Comparison of ENCODE assay signal across 11 cellular contexts in the genomic region with DNA sequence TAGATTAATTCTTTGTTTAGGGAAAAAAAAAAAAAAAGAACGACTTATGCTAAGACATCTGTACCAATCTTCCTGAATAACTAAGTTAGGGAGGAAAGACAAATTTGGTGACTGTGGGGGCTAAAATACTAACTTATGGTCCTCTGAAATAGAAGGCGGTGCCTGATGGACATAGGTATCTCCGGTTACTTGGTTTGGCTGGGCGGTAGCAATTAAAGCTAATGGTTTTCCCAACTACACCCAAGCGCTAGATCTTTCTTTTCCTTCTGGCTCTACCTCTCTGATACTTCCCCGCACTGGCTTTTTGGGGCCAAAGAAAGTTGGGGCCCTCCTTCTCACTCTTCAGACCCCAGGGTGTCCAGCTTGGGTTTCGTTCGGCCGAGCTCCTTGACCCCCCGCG. TPM values are rescaled to one million over a fixed set of nuclear protein-coding genes. Genes with fewer than 3 reads are reported as not detected.
A peak's percentile ranks its signal among the peaks of the same experiment; 100 is the strongest.
DNase-seq lines count a peak whose midpoint lies in the region; ATAC-seq and TF ChIP-seq lines count a peak whose summit lies in the region.
"Had no signal": no experiment of that assay in that cellular context is flagged by ENCODE, and none has a peak within 500 bp of the region (broad histone marks: within the 10 kb centered on the region; RNA-seq: fewer than 3 reads in every experiment).

No MANE protein-coding gene starts in this region.

- H3K4me3 Mint-ChIP-seq in brain, result peak overlapping the region; percentile 54 to 78 (median 69)

- TF ChIP-seq CTCF in brain (conservative IDR thresholded peaks at IDR 0.05) (no peak), sigmoid colon (IDR thresholded peaks at IDR 0.05) (no peak), omental fat pad (IDR thresholded peaks at IDR 0.05) (no peak)

- intact Hi-C loops in sigmoid colon (cut with DNase I), result loop anchor here (2.0 to 5.0 kb wide), 4 partner anchors 115 to 322 kb away; partner anchors contain the start of gene FAM8A1

- ATAC-seq in omental fat pad (ENCODE audit: low FRiP score) (no peak), HG03135 (IDR thresholded peaks at IDR 0.05; ENCODE audit: unreplicated experiment) (no peak), HG03280 (IDR thresholded peaks at IDR 0.05; ENCODE audit: unreplicated experiment) (no peak)

- TF ChIP-seq EP300 in sigmoid colon (IDR thresholded peaks at IDR 0.05), result no peak

- H3K4me1 Mint-ChIP-seq in brain, result peaks cover 57% of the 10 kb centered on the region

- H3K27me3 Mint-ChIP-seq in brain, result peaks cover 43% of the 10 kb centered on the region

- DNase-seq in ELR (ENCODE audit: low read depth), result peak; percentile 16
- DNase-seq in sigmoid colon, result no peak
- no peak for DNase-seq in omental fat pad (ENCODE audit: low spot score)
- no peak for DNase-seq in NCI-H345 treated with DMSO at 0.1 percent for 48 hours (lab: John Stamatoyannopoulos, UW; ENCODE audit: unreplicated experiment)
- DNase-seq: DMS 273 treated with DMSO at 0.1 percent for 48 hours, NCI-H524 treated with DMSO at 0.1 percent for 48 hours had no signal

- H3K27me3 ChIP-seq in iPS-18a (ENCODE audit: control insufficient read depth, insufficient read depth, low read length) (peaks cover 73% of the 10 kb centered on the region), sigmoid colon (no peaks in the 10 kb centered on the region)

- WGBS in sigmoid colon, 2 donors, result 65 to 85% methylated on average over 11 of the region's 11 CpGs

- TF ChIP-seq POLR2A in sigmoid colon (IDR thresholded peaks at IDR 0.05), result no peak

- no peaks in the 10 kb centered on the region for H3K9me3 Mint-ChIP-seq in brain

- H3K4me3 ChIP-seq in iPS-18a (ENCODE audit: low read length) (peak overlapping the region; percentile 54), sigmoid colon (peak overlapping the region; percentile 80 to 93 (median 89))

- H3K4me1 ChIP-seq in iPS-18a (ENCODE audit: control insufficient read depth, low read depth, low read length) (peaks cover 4% of the 10 kb centered on the region), sigmoid colon (peaks cover 0 to 71% (median 34%) of the 10 kb centered on the region in 4 donors)

- H3K27ac Mint-ChIP-seq in brain, result peak overlapping the region in 2 of 5 experiments; percentile 15 to 22

- H3K9me3 ChIP-seq in iPS-18a (ENCODE audit: control insufficient read depth, low read depth, low read length) (no peaks in the 10 kb centered on the region), sigmoid colon (no peaks in the 10 kb centered on the region)
- H3K9me3 ChIP-seq: neutrophil had no signal

- H3K36me3 ChIP-seq in iPS-18a (ENCODE audit: control insufficient read depth, low read depth, low read length), result no peaks in the 10 kb centered on the region
- peaks cover 0 to 9% (median 0%) of the 10 kb centered on the region in 4 donors for H3K36me3 ChIP-seq in sigmoid colon
- H3K36me3 ChIP-seq: neutrophil had no signal

- peaks cover 26% of the 10 kb centered on the region for H3K36me3 Mint-ChIP-seq in brain

- H3K9ac ChIP-seq in iPS-18a (ENCODE audit: low read length), result no peak overlapping the region

- no peak overlapping the region for H3K27ac ChIP-seq in iPS-18a (ENCODE audit: low read length)
- peak overlapping the region; percentile 92 to 95 (median 94) for H3K27ac ChIP-seq in sigmoid colon
- H3K27ac ChIP-seq: neutrophil had no signal

RNA-seq across cellular contexts. Expression of gene RBM24, which starts 1.0 kb away (rescaled TPM):
- polyA plus RNA-seq in brain (ENCODE audit: insufficient read depth, low read depth, low replicate concordance), result 16.6 TPM
- total RNA-seq in sigmoid colon, result 10 to 100 TPM in 3 of 4 donors, 1 to 10 TPM in 1; 8.3 to 34.1 (median 15.1) TPM
- polyA plus RNA-seq in sigmoid colon, result 1 to 10 TPM; 1.3 to 7.8 (median 1.8) TPM
- total RNA-seq in omental fat pad, result 1 to 10 TPM in 2 of 4 donors, under 1 TPM in 2; 0.84 to 2.2 (median 1.4) TPM
